In genomic region chr3:175311404-175311803, GRCh38 we compare ENCODE assay signal across 1 cellular context.
TF ChIP-seq lines count a peak whose summit lies in the region.

No MANE protein-coding gene starts in this region.

TF ChIP-seq in IMR-90, 13 proteins besides CTCF, POLR2A, EP300 and RAD21:
- no peak for TF ChIP-seq ELK1 (IDR thresholded peaks at IDR 0.05; ENCODE audit: borderline replicate concordance, low read depth, low read length)
- no peak for TF ChIP-seq USF2 (IDR thresholded peaks at IDR 0.05; ENCODE audit: low read depth, low read length)
- TF ChIP-seq NFE2L2 (IDR thresholded peaks at IDR 0.05; ENCODE audit: low read depth, low read length): no peak
- TF ChIP-seq SMC3 (IDR thresholded peaks at IDR 0.05; ENCODE audit: low read depth, low read length): no peak
- TF ChIP-seq MXI1 (IDR thresholded peaks at IDR 0.05; ENCODE audit: borderline replicate concordance, low read depth, low read length): no peak
- TF ChIP-seq BHLHE40 (IDR thresholded peaks at IDR 0.05; ENCODE audit: low read depth, low read length): no peak
- no peak for TF ChIP-seq CHD1 (IDR thresholded peaks at IDR 0.05; ENCODE audit: low read depth, low read length)
- no peak for TF ChIP-seq FOS (IDR thresholded peaks at IDR 0.05; ENCODE audit: low read depth, low read length)
- no peak for TF ChIP-seq CEBPB (IDR thresholded peaks at IDR 0.05; ENCODE audit: low read depth, low read length)
- TF ChIP-seq MAZ (IDR thresholded peaks at IDR 0.05; ENCODE audit: borderline replicate concordance, low read depth, low read length): no peak
TF ChIP-seq in IMR-90: peak in this region for 0.
